Comparison of ENCODE assay signal across 8 cellular contexts in genomic region chr1:22039594-22040347, GRCh38. TPM values are rescaled to one million over a fixed set of nuclear protein-coding genes. Genes with fewer than 3 reads are reported as not detected.
DNase-seq lines count a peak whose midpoint lies in the region; ATAC-seq lines count a peak whose summit lies in the region.

No MANE protein-coding gene starts in this region.

- peak overlapping the region; percentile 96 for H3K27ac Mint-ChIP-seq in activated naive CD8-positive, alpha-beta T cell treated with anti-CD3 and anti-CD28 coated beads, Interleukin-2, amount 10 ng/mL, durations not matched to agents 7 days and 5 days

- H3K27ac ChIP-seq in KOPT-K1 (ENCODE audit: low read depth, low read length, poor library complexity, severe bottlenecking), result peak overlapping the region; percentile 81

- H3K9me3 Mint-ChIP-seq in activated naive CD8-positive, alpha-beta T cell treated with anti-CD3 and anti-CD28 coated beads, Interleukin-2, amount 10 ng/mL, durations not matched to agents 7 days and 5 days, result no peaks in the 10 kb centered on the region

- H3K27me3 Mint-ChIP-seq in activated naive CD8-positive, alpha-beta T cell treated with anti-CD3 and anti-CD28 coated beads, Interleukin-2, amount 10 ng/mL, durations not matched to agents 7 days and 5 days, result no peaks in the 10 kb centered on the region

- POLR2A ChIA-PET in activated naive CD8-positive, alpha-beta T cell treated with anti-CD3 and anti-CD28 coated beads, Interleukin-2, amount 10 ng/mL, durations not matched to agents 7 days and 5 days (lab: Charles Lee), result interaction anchor here (0.7 to 8.3 kb wide), 9 partner anchors 12 to 1063 kb away, joined by 3 to 316 read pairs (median 5); partner anchors contain the start of gene CDC42

- H3K36me3 Mint-ChIP-seq in activated naive CD8-positive, alpha-beta T cell treated with anti-CD3 and anti-CD28 coated beads, Interleukin-2, amount 10 ng/mL, durations not matched to agents 7 days and 5 days, result no peaks in the 10 kb centered on the region

- DNase-seq in ELR (ENCODE audit: low read depth) (peak; percentile 62), SW480 (ENCODE audit: low spot score) (peak; percentile 75), kidney tubule cell (ENCODE audit: low spot score) (peak; percentile 53), hepatic stellate cell (ENCODE audit: low spot score) (no peak)
- peak; percentile 81 for DNase-seq in activated naive CD8-positive, alpha-beta T cell treated with anti-CD3 and anti-CD28 coated beads, Interleukin-2, amount 10 ng/mL, durations not matched to agents 7 days and 5 days
- peak; percentile 77 for DNase-seq in stimulated activated CD8-positive, alpha-beta memory T cell treated with anti-CD3 and anti-CD28 coated beads, Interleukin-15, amount 100 ng/mL, for 1 hour (ENCODE audit: low read depth)

- H3K4me1 Mint-ChIP-seq in activated naive CD8-positive, alpha-beta T cell treated with anti-CD3 and anti-CD28 coated beads, Interleukin-2, amount 10 ng/mL, durations not matched to agents 7 days and 5 days, result peaks cover 37% of the 10 kb centered on the region

- peak; percentile 97 for ATAC-seq in GM21619 (IDR thresholded peaks at IDR 0.05; ENCODE audit: unreplicated experiment)
- ATAC-seq in activated naive CD8-positive, alpha-beta T cell treated with anti-CD3 and anti-CD28 coated beads, Interleukin-2, amount 10 ng/mL, durations not matched to agents 7 days and 5 days (ENCODE audit: low read depth), result peak; percentile 98

- H3K36me3 ChIP-seq in KOPT-K1 (ENCODE audit: insufficient read depth, low read length), result no peaks in the 10 kb centered on the region

- peak overlapping the region; percentile 89 for H3K4me3 Mint-ChIP-seq in activated naive CD8-positive, alpha-beta T cell treated with anti-CD3 and anti-CD28 coated beads, Interleukin-2, amount 10 ng/mL, durations not matched to agents 7 days and 5 days

- no peaks in the 10 kb centered on the region for H3K9me3 ChIP-seq in KOPT-K1 (ENCODE audit: insufficient read depth, low read length, poor library complexity, severe bottlenecking)

RNA-seq across cellular contexts. Expression of gene CDC42, which starts 12.7 kb away (rescaled TPM):
- 100 to 1,000 TPM; 283 to 303 TPM for total RNA-seq in activated naive CD8-positive, alpha-beta T cell treated with anti-CD3 and anti-CD28 coated beads, Interleukin-2, amount 10 ng/mL, durations not matched to agents 7 days and 5 days

RNA-seq across cellular contexts. Expression of gene CELA3A, which starts 38.3 kb away (rescaled TPM):
- not detected for total RNA-seq in activated naive CD8-positive, alpha-beta T cell treated with anti-CD3 and anti-CD28 coated beads, Interleukin-2, amount 10 ng/mL, durations not matched to agents 7 days and 5 days
